Comparison of ENCODE assay signal across 9 cellular contexts in the genomic region with DNA sequence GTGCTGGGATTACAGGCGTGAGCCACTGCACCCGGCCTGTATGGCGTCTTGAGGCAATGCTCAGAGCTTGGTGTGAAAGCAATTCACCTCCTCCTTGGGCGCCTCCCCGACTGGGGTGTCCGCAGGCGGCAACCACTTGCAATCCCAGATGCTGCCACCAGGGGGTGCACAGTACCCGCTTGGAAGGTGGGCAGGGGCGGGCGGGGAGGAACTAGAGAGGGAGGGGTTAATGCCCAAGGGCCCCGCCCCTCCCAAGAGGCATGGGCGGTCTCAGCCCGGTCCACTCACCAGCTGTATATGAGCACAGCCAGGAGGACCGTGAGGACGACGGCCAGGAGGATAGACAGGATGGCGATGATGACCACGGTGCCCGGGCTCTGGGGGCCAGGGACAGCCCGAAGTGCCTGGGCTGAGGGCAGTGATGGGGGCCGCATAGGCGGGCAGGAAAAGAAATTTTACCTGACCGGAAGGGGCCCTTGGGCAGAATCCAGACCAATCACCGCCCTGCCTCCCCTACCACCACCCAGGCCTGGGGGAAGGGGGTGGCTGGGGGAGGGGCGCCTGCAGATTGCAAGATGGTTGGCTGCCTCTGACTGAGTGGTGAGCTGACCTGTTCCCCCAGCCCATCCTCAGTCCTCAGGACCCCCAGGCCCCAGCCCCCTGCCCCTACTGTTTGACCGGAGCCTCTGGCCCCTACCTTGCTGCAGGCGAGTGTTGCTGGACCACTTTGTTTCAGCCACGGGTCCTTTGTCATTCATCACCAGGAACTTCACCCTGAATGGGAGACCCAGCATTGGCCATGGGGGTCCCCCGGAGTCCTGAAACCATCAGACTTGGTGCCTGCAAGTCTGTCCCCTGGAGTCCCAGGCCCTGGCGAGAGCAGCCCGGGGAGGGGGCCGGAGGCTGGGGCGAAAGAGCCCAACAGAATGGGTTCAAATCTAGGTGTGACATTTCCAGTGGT. TPM values are rescaled to one million over a fixed set of nuclear protein-coding genes. Genes with fewer than 3 reads are reported as not detected.
DNase-seq lines count a peak whose midpoint lies in the region; ATAC-seq, FAIRE-seq and TF ChIP-seq lines count a peak whose summit lies in the region.
"Not testable (repeated sequence)": the region's sequence is repeated elsewhere in the genome, so short reads cannot be mapped to it uniquely, and the experiment has no call there.
"Had no signal": no experiment of that assay in that cellular context is flagged by ENCODE, and none has a peak within 500 bp of the region (broad histone marks: within the 10 kb centered on the region; RNA-seq: fewer than 3 reads in every experiment).

No MANE protein-coding gene starts in this region.

- H3K27me3 ChIP-seq in naive thymus-derived CD4-positive, alpha-beta T cell (ENCODE audit: control insufficient read depth in 2 of 2, insufficient read depth in 2 of 2, low read length in 2 of 2): not testable (repeated sequence)

- H3K4me3 ChIP-seq in fibroblast of pulmonary artery (replicated peaks; ENCODE audit: low read depth, low read length); naive thymus-derived CD4-positive, alpha-beta T cell (ENCODE audit: low read length): not testable (repeated sequence)

- POLR2A ChIA-PET in naive thymus-derived CD4-positive, alpha-beta T cell (lab: Charles Lee): not testable (repeated sequence)

- FAIRE-seq in HTR-8/SVneo (lab: Jason Lieb, UNC): not testable (repeated sequence)

- H3K36me3 Mint-ChIP-seq in naive thymus-derived CD4-positive, alpha-beta T cell: not testable (repeated sequence)

- peak; percentile 42 for TF ChIP-seq CTCF in fibroblast of pulmonary artery (IDR thresholded peaks at IDR 0.05; ENCODE audit: low read length, missing control alignments)

- intact Hi-C loops in naive thymus-derived CD4-positive, alpha-beta T cell (cut with micrococcal nuclease): not testable (repeated sequence)

- peak overlapping the region in 6 of 10 donors; percentile 53 to 67 (median 61) for H3K4me3 Mint-ChIP-seq in naive thymus-derived CD4-positive, alpha-beta T cell

- DNase-seq in DMS 273 (lab: John Stamatoyannopoulos, UW; ENCODE audit: unreplicated experiment): peak; percentile 79
- peak; percentile 9 for DNase-seq in HTR-8/SVneo (ENCODE audit: insufficient read length, low spot score)
- peak; percentile 59 for DNase-seq in activated gamma-delta T cell (lab: John Stamatoyannopoulos, UW)
- peak; percentile 73 for DNase-seq in fibroblast of pulmonary artery (ENCODE audit: low read depth)
- DNase-seq in naive thymus-derived CD4-positive, alpha-beta T cell: peak in 8 of 9 donors; percentile 10 to 94 (median 69)
- peak; percentile 69 to 78 for DNase-seq in stimulated activated CD8-positive, alpha-beta memory T cell treated with anti-CD3 and anti-CD28 coated beads, Interleukin-4, amount 100 ng/mL, for 1 hour (ENCODE audit: low read depth in 2 of 2, low spot score in 1 of 2)

- H3K4me1 Mint-ChIP-seq in naive thymus-derived CD4-positive, alpha-beta T cell: not testable (repeated sequence)

- not testable (repeated sequence) for H3K27me3 Mint-ChIP-seq in naive thymus-derived CD4-positive, alpha-beta T cell

- CTCF ChIA-PET in naive thymus-derived CD4-positive, alpha-beta T cell (lab: Charles Lee): not testable (repeated sequence)

- not testable (repeated sequence) for H3K27ac ChIP-seq in naive thymus-derived CD4-positive, alpha-beta T cell (ENCODE audit: low read depth, low read length)

- H3K9me3 Mint-ChIP-seq in naive thymus-derived CD4-positive, alpha-beta T cell: not testable (repeated sequence)

- H3K4me1 ChIP-seq in naive thymus-derived CD4-positive, alpha-beta T cell (ENCODE audit: control insufficient read depth in 2 of 2, insufficient read depth in 2 of 2, low read length in 2 of 2): not testable (repeated sequence)

- H3K27ac Mint-ChIP-seq in naive thymus-derived CD4-positive, alpha-beta T cell: peak overlapping the region in 2 of 9 donors; percentile 55 to 60

- peak; percentile 83 for ATAC-seq in GM21529 (IDR thresholded peaks at IDR 0.05; ENCODE audit: unreplicated experiment)
- ATAC-seq in SK-N-SH treated with all-trans-retinoic acid at 6 μM for 48 hours: peak; percentile 89
- ATAC-seq in naive thymus-derived CD4-positive, alpha-beta T cell: peak; percentile 91

- H3K9me3 ChIP-seq in naive thymus-derived CD4-positive, alpha-beta T cell (ENCODE audit: control insufficient read depth in 2 of 3, low read length in 3 of 3): not testable (repeated sequence)

- not testable (repeated sequence) for H3K36me3 ChIP-seq in naive thymus-derived CD4-positive, alpha-beta T cell (ENCODE audit: control insufficient read depth in 2 of 3, insufficient read depth in 3 of 3, low read length in 3 of 3)

TF ChIP-seq in SK-N-SH treated with all-trans-retinoic acid at 6 μM for 48 hours, 23 proteins besides CTCF, POLR2A, EP300 and RAD21:
- TF ChIP-seq ZFP3 (CRISPR knock-in tag; IDR thresholded peaks at IDR 0.05): peak; percentile 88

RNA-seq across cellular contexts. Expression of a gene that starts 11.5 kb away (rescaled TPM):
- under 1 TPM in 2 of 5 experiments, not detected in 3; 0.19 to 0.30 TPM for total RNA-seq in naive thymus-derived CD4-positive, alpha-beta T cell
- under 1 TPM; 0.07 to 0.21 TPM for polyA plus RNA-seq in naive thymus-derived CD4-positive, alpha-beta T cell
- total RNA-seq: T-helper 2 cell treated with Interferon-gamma antibody and Interleukin-4, amounts not matched to agents 100 ng/mL and 5 ng/mL, for 36 hours had no signal

RNA-seq across cellular contexts. Expression of a gene that starts 58.3 kb away (rescaled TPM):
- 100 to 1,000 TPM; 112 to 182 (median 164) TPM for total RNA-seq in naive thymus-derived CD4-positive, alpha-beta T cell
- 100 to 1,000 TPM; 171 to 217 TPM for polyA plus RNA-seq in naive thymus-derived CD4-positive, alpha-beta T cell

RNA-seq across cellular contexts. Expression of a gene that starts 59.9 kb away (rescaled TPM):
- total RNA-seq in naive thymus-derived CD4-positive, alpha-beta T cell: 10 to 100 TPM in 2 of 5 experiments, 1 to 10 TPM in 3; 6.3 to 13.9 (median 9.6) TPM
- polyA plus RNA-seq in naive thymus-derived CD4-positive, alpha-beta T cell: 10 to 100 TPM; 13.4 to 15.9 TPM

Comparison
In these comparisons a context has a peak if more than half of its experiments do, and no peak if none do; other contexts are left out.
1. DNase-seq: peak in every context shown above with its lines; median percentile 79 in DMS 273; 74 in stimulated activated CD8-positive, alpha-beta memory T cell treated with anti-CD3 and anti-CD28 coated beads, Interleukin-4, amount 100 ng/mL, for 1 hour; 73 in fibroblast of pulmonary artery; 69 in naive thymus-derived CD4-positive, alpha-beta T cell; 59 in activated gamma-delta T cell; 9 in HTR-8/SVneo.